ENCODE assay signal across 1 cellular context in genomic region chr19:44728178-44728577, GRCh38.
TF ChIP-seq lines count a peak whose summit lies in the region.

No MANE protein-coding gene starts in this region.

TF ChIP-seq in A549, 52 proteins besides CTCF, POLR2A, EP300 and RAD21:
- no peak for TF ChIP-seq ATOH8 (CRISPR knock-in tag; IDR thresholded peaks at IDR 0.05; ENCODE audit: low read depth)
- TF ChIP-seq HES2 (IDR thresholded peaks at IDR 0.05): no peak
- TF ChIP-seq TP53 (CRISPR knock-in tag; IDR thresholded peaks at IDR 0.05): no peak
- no peak for TF ChIP-seq NR3C1 (IDR thresholded peaks at IDR 0.05)
- TF ChIP-seq HOXB13 (CRISPR knock-in tag; IDR thresholded peaks at IDR 0.05; ENCODE audit: low read depth): no peak
- no peak for TF ChIP-seq RARB (CRISPR knock-in tag; IDR thresholded peaks at IDR 0.05)
- TF ChIP-seq KDM1A (IDR thresholded peaks at IDR 0.05; ENCODE audit: low read depth): no peak
- no peak for TF ChIP-seq BCL3 (IDR thresholded peaks at IDR 0.05)
- TF ChIP-seq E2F6 (IDR thresholded peaks at IDR 0.05; ENCODE audit: borderline replicate concordance, low read depth): no peak
- TF ChIP-seq JUNB (IDR thresholded peaks at IDR 0.05): no peak
- TF ChIP-seq CHD2 (IDR thresholded peaks at IDR 0.05; ENCODE audit: low read length, partially characterized antibody): no peak
- TF ChIP-seq CEBPB (IDR thresholded peaks at IDR 0.05): no peak
